Comparison of ENCODE assay signal across 21 cellular contexts in genomic region chr2:140998577-140998976, GRCh38.
DNase-seq lines count a peak whose midpoint lies in the region; ATAC-seq and TF ChIP-seq lines count a peak whose summit lies in the region.
"Had no signal": no experiment of that assay in that cellular context is flagged by ENCODE, and none has a peak within 500 bp of the region (broad histone marks: within the 10 kb centered on the region; RNA-seq: fewer than 3 reads in every experiment).

No MANE protein-coding gene starts in this region.

- H3K9me3 ChIP-seq in adipocyte (ENCODE audit: control insufficient read depth, low read length) = no peaks in the 10 kb centered on the region
- H3K9me3 ChIP-seq: A549 had no signal

- peaks cover 30% of the 10 kb centered on the region for H3K4me1 ChIP-seq in adipocyte (ENCODE audit: control insufficient read depth, insufficient read depth, low read length)
- H3K4me1 ChIP-seq: A549; BLaER1 treated with 17β-estradiol and CSF1 and Interleukin-3, amounts not matched to agents 10 nM and 100 nM had no signal

- H3K27me3 ChIP-seq in adipocyte (replicated peaks; ENCODE audit: control insufficient read depth, insufficient read depth, low read length) = no peaks in the 10 kb centered on the region
- H3K27me3 ChIP-seq: BLaER1 treated with 17β-estradiol and CSF1 and Interleukin-3, amounts not matched to agents 10 nM and 100 nM had no signal

- ATAC-seq in GM19351 (IDR thresholded peaks at IDR 0.05; ENCODE audit: unreplicated experiment) = no peak
- ATAC-seq: A549, GM23338, HepG2, PC-3 had no signal

- no peak for TF ChIP-seq CTCF in fibroblast of mammary gland (conservative IDR thresholded peaks at IDR 0.05; ENCODE audit: control insufficient read depth, insufficient read depth, low read depth, low read length)

- H3K36me3 ChIP-seq in adipocyte (ENCODE audit: control insufficient read depth, insufficient read depth, low read length, severe bottlenecking) = no peaks in the 10 kb centered on the region
- H3K36me3 ChIP-seq: BLaER1 treated with 17β-estradiol and CSF1 and Interleukin-3, amounts not matched to agents 10 nM and 100 nM had no signal

- H3K9ac ChIP-seq in adipocyte (ENCODE audit: low read length) = peak overlapping the region; percentile 56
- H3K9ac ChIP-seq: BLaER1 treated with 17β-estradiol and CSF1 and Interleukin-3, amounts not matched to agents 10 nM and 100 nM had no signal

- H3K4me3 ChIP-seq in adipocyte (ENCODE audit: low read length) (peak overlapping the region; percentile 30), fibroblast of mammary gland (ENCODE audit: control insufficient read depth, low read depth, low read length) (no peak overlapping the region), skeletal muscle cell (ENCODE audit: low read depth, low read length) (no peak overlapping the region)
- H3K4me3 ChIP-seq: A549; BLaER1 treated with 17β-estradiol and CSF1 and Interleukin-3, amounts not matched to agents 10 nM and 100 nM; GM23338 had no signal

- DNase-seq in EH (ENCODE audit: low read depth) = peak; percentile 40
- DNase-seq in adipocyte (ENCODE audit: low read depth) = peak; percentile 53
- DNase-seq in fibroblast of mammary gland (ENCODE audit: low read depth) = peak; percentile 58
- DNase-seq in skeletal muscle cell (ENCODE audit: low read depth) = peak; percentile 31
- DNase-seq in NCI-H345 treated with DMSO at 0.1 percent for 48 hours (lab: John Stamatoyannopoulos, UW; ENCODE audit: unreplicated experiment) = no peak
- no peak for DNase-seq in GM19238 (ENCODE audit: insufficient read length, low spot score)
- no peak for DNase-seq in DMS79 (lab: John Stamatoyannopoulos, UW)
- DNase-seq: CD8-positive, alpha-beta memory T cell; DMS79 treated with DMSO at 0.1 percent for 48 hours; KG1; NCI-H1417; NCI-H187; NCI-H226; NCI-H526; PC-3; RPMI8226 had no signal

Comparison
In these comparisons a context has a peak if more than half of its experiments do, and no peak if none do; other contexts are left out.
1. DNase-seq: peak in EH (single experiment), adipocyte (single experiment), fibroblast of mammary gland (single experiment) and skeletal muscle cell (single experiment); none in NCI-H345 treated with DMSO at 0.1 percent for 48 hours (single experiment), GM19238 (single experiment) and DMS79 (single experiment).